Comparison of ENCODE assay signal across 1 cellular context in the genomic region with DNA sequence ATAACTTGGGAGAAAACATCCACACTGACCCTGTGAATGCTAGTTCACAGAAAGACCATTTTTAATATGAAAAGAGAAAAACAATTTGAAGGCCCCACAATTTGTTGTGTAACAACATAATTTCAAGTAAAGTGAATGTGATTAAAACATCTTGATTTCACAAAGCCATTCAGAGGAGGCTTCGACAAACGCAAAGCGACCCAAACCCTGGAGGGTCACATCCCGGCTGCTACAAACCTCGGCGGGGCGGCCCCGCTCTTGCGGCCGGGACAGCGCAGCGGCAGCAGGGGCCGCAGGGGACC.
TF ChIP-seq lines count a peak whose summit lies in the region.

No MANE protein-coding gene starts in this region.

TF ChIP-seq in IMR-90, 13 proteins besides CTCF, POLR2A, EP300 and RAD21 (continued from another document):
- TF ChIP-seq SMC3 (IDR thresholded peaks at IDR 0.05; ENCODE audit: low read depth, low read length): no peak
- TF ChIP-seq, protein P1, sequence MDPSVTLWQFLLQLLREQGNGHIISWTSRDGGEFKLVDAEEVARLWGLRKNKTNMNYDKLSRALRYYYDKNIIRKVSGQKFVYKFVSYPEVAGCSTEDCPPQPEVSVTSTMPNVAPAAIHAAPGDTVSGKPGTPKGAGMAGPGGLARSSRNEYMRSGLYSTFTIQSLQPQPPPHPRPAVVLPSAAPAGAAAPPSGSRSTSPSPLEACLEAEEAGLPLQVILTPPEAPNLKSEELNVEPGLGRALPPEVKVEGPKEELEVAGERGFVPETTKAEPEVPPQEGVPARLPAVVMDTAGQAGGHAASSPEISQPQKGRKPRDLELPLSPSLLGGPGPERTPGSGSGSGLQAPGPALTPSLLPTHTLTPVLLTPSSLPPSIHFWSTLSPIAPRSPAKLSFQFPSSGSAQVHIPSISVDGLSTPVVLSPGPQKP (IDR thresholded peaks at IDR 0.05; ENCODE audit: borderline replicate concordance, low read depth, low read length): no peak
TF ChIP-seq in IMR-90: peak in this region for 0.
